25 cellular contexts compared by ENCODE assay signal in the genomic region with DNA sequence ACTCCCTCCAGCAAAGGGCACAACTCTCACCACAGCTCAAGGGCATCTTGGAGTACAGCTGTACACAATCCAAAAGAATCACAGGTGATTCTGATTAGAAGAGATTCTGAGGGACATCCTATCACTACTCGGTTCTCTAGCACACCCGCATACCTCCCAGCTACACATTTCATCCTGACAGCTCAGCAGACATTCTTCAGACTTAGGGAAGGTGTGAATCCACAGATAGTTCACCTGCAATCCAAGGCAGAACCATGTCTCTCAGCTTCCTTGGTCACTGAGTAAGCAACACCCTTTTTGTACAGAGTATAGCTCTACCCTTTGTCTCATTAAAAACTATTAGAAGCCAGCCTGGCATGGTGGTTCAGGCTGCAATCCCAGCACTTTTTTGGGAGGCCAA. TPM values are rescaled to one million over a fixed set of nuclear protein-coding genes. Genes with fewer than 3 reads are reported as not detected.
DNase-seq lines count a peak whose midpoint lies in the region; FAIRE-seq and TF ChIP-seq lines count a peak whose summit lies in the region.
"Had no signal": no experiment of that assay in that cellular context is flagged by ENCODE, and none has a peak within 500 bp of the region (broad histone marks: within the 10 kb centered on the region; RNA-seq: fewer than 3 reads in every experiment).

No MANE protein-coding gene starts in this region.

- WGBS in esophagus muscularis mucosa = 64% methylated on average over 2 of the region's 2 CpGs

- H3K36me3 ChIP-seq in bronchial epithelial cell (ENCODE audit: control insufficient read depth, insufficient read depth, low read length) (no peaks in the 10 kb centered on the region), parathyroid adenoma (ENCODE audit: control insufficient read depth, insufficient read depth, low read length) (no peaks in the 10 kb centered on the region), esophagus muscularis mucosa (no peaks in the 10 kb centered on the region)
- H3K36me3 ChIP-seq: BE2C; BLaER1 treated with 17β-estradiol and CSF1 and Interleukin-3, amounts not matched to agents 10 nM and 100 nM had no signal

- H3K27ac ChIP-seq in parathyroid adenoma (no peak overlapping the region), esophagus muscularis mucosa (replicated peaks in 1 of 4) (no peak overlapping the region)
- H3K27ac ChIP-seq: A549; BLaER1 treated with 17β-estradiol and CSF1 and Interleukin-3, amounts not matched to agents 10 nM and 100 nM had no signal

- peaks cover 2% of the 10 kb centered on the region for H3K4me1 ChIP-seq in parathyroid adenoma
- no peaks in the 10 kb centered on the region for H3K4me1 ChIP-seq in esophagus muscularis mucosa
- H3K4me1 ChIP-seq: BE2C had no signal

- DNase-seq in HTR-8/SVneo (ENCODE audit: insufficient read length, low spot score) (no peak), bronchial epithelial cell (ENCODE audit: low read depth) (no peak), OCI-M2 (lab: John Stamatoyannopoulos, UW; ENCODE audit: unreplicated experiment) (no peak), NCI-H2081 (lab: John Stamatoyannopoulos, UW) (no peak), esophagus muscularis mucosa (ENCODE audit: extremely low spot score) (no peak)
- DNase-seq: 8988T; ACHN; AML-193; BE2C; CD4-positive, alpha-beta T cell; CD8-positive, alpha-beta memory T cell; DMS 273 treated with DMSO at 0.1 percent for 48 hours; DMS79; EL; GDM1; H9; HFFc6 had no signal

- H3K9ac ChIP-seq in parathyroid adenoma = no peak overlapping the region
- H3K9ac ChIP-seq: BLaER1 treated with 17β-estradiol and CSF1 and Interleukin-3, amounts not matched to agents 10 nM and 100 nM had no signal

- H3K4me3 ChIP-seq in bronchial epithelial cell (ENCODE audit: low read depth, low read length) = no peak overlapping the region
- H3K4me3 ChIP-seq in parathyroid adenoma (ENCODE audit: low read depth, low read length) = no peak overlapping the region
- no peak overlapping the region for H3K4me3 ChIP-seq in esophagus muscularis mucosa
- H3K4me3 ChIP-seq: A549; BLaER1 treated with 17β-estradiol and CSF1 and Interleukin-3, amounts not matched to agents 10 nM and 100 nM; GM23338 had no signal

- FAIRE-seq in HTR-8/SVneo (lab: Jason Lieb, UNC) (peak; percentile 28), bronchial epithelial cell (lab: Jason Lieb, UNC) (peak; percentile 7)
- FAIRE-seq: A549, D721Med, GM12891, GM18507 had no signal

- TF ChIP-seq CTCF in bronchial epithelial cell (IDR thresholded peaks at IDR 0.05; ENCODE audit: insufficient read depth, low read length, severe bottlenecking) = no peak
- no peak for TF ChIP-seq CTCF in parathyroid adenoma (IDR thresholded peaks at IDR 0.05)
- no peak for TF ChIP-seq CTCF in esophagus muscularis mucosa (IDR thresholded peaks at IDR 0.05)

- no peak for TF ChIP-seq EP300 in esophagus muscularis mucosa (IDR thresholded peaks at IDR 0.05)

- no peaks in the 10 kb centered on the region for H3K9me3 ChIP-seq in parathyroid adenoma (ENCODE audit: control insufficient read depth, low read length)
- H3K9me3 ChIP-seq in esophagus muscularis mucosa = no peaks in the 10 kb centered on the region
- H3K9me3 ChIP-seq: A549; BE2C; BLaER1 treated with 17β-estradiol and CSF1 and Interleukin-3, amounts not matched to agents 10 nM and 100 nM had no signal

- peaks cover 3% of the 10 kb centered on the region for H3K27me3 ChIP-seq in bronchial epithelial cell (ENCODE audit: control insufficient read depth, insufficient read depth, low read length)
- no peaks in the 10 kb centered on the region for H3K27me3 ChIP-seq in parathyroid adenoma (ENCODE audit: control insufficient read depth, insufficient read depth, low read length)
- peaks cover 0 to 53% (median 0%) of the 10 kb centered on the region in 4 donors for H3K27me3 ChIP-seq in esophagus muscularis mucosa
- H3K27me3 ChIP-seq: BE2C; BLaER1 treated with 17β-estradiol and CSF1 and Interleukin-3, amounts not matched to agents 10 nM and 100 nM had no signal

- intact Hi-C loops in esophagus muscularis mucosa (cut with DNase I) = no loop called here

- peak overlapping the region; percentile 28 for H2AFZ ChIP-seq in parathyroid adenoma
- H2AFZ ChIP-seq: GM23338 had no signal

- H3K4me2 ChIP-seq in parathyroid adenoma (ENCODE audit: low read length) = no peak overlapping the region
- H3K4me2 ChIP-seq: A549; BLaER1 treated with 17β-estradiol and CSF1 and Interleukin-3, amounts not matched to agents 10 nM and 100 nM; GM23338 had no signal

- no peaks in the 10 kb centered on the region for H3K79me2 ChIP-seq in parathyroid adenoma

- no peak for TF ChIP-seq POLR2A in esophagus muscularis mucosa (IDR thresholded peaks at IDR 0.05; ENCODE audit: low read depth)

RNA-seq across cellular contexts. Expression of a gene that starts 26.8 kb away (rescaled TPM):
- total RNA-seq in bronchial epithelial cell (49.5 and 72.6 TPM in 2 replicates), esophagus muscularis mucosa (100 to 1,000 TPM; 101 to 168 (median 115) TPM)

RNA-seq across cellular contexts. Expression of a gene that starts 54.1 kb away (rescaled TPM):
- total RNA-seq in bronchial epithelial cell (0.26 and 0.38 TPM in 2 replicates), esophagus muscularis mucosa (not detected)
- total RNA-seq: CD4-positive, alpha-beta T cell; CD8-positive, alpha-beta memory T cell; H4; HFFc6 had no signal
